In the genomic region with DNA sequence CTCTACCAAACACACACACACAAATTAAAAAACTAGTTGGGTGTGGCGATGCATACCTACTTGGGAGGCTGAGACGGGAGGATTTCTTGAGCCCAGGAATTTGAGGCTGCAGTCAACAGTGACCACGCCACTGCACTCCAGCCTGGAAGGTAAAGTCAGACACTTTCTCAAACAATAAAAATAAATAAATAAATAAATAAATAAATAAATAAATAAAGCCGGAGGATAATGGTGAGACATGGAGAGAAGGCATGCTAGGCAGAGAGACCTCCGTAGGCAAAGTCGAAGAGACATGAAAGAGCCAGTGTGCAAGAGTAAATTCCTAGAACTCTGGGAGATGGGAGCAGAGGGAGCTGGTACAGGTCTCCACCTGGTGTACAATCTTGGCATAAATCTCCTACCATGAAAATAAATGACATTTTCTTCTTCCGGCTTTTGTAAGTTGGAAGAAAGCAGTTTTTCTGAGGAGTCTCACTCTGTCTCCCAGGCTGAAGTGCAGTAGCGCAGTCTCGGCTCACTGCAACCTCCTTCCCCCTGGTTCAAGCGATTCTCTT, we compare ENCODE assay signal across 1 cellular context.
TF ChIP-seq lines count a peak whose summit lies in the region.

No MANE protein-coding gene starts in this region.

TF ChIP-seq in HEK293, 187 proteins besides CTCF, POLR2A, EP300 and RAD21 (continued from another document):
- TF ChIP-seq, protein P1, sequence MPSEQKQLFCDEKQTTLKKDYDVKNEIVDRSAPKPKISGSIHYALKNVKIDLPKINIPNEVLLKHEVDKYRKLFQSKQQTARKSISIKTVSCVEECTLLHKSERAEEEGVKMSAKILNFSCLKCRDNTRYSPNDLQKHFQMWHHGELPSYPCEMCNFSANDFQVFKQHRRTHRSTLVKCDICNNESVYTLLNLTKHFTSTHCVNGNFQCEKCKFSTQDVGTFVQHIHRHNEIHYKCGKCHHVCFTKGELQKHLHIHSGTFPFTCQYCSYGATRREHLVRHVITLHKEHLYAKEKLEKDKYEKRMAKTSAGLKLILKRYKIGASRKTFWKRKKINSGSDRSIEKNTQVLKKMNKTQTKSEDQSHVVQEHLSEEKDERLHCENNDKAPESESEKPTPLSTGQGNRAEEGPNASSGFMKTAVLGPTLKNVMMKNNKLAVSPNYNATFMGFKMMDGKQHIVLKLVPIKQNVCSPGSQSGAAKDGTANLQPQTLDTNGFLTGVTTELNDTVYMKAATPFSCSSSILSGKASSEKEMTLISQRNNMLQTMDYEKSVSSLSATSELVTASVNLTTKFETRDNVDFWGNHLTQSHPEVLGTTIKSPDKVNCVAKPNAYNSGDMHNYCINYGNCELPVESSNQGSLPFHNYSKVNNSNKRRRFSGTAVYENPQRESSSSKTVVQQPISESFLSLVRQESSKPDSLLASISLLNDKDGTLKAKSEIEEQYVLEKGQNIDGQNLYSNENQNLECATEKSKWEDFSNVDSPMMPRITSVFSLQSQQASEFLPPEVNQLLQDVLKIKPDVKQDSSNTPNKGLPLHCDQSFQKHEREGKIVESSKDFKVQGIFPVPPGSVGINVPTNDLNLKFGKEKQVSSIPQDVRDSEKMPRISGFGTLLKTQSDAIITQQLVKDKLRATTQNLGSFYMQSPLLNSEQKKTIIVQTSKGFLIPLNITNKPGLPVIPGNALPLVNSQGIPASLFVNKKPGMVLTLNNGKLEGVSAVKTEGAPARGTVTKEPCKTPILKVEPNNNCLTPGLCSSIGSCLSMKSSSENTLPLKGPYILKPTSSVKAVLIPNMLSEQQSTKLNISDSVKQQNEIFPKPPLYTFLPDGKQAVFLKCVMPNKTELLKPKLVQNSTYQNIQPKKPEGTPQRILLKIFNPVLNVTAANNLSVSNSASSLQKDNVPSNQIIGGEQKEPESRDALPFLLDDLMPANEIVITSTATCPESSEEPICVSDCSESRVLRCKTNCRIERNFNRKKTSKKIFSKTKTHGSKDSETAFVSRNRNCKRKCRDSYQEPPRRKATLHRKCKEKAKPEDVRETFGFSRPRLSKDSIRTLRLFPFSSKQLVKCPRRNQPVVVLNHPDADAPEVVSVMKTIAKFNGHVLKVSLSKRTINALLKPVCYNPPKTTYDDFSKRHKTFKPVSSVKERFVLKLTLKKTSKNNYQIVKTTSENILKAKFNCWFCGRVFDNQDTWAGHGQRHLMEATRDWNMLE (tag by site-specific recombination; conservative IDR thresholded peaks at IDR 0.05; ENCODE audit: low read depth) = peak; percentile 70
